Comparison of ENCODE assay signal across 8 cellular contexts in the genomic region with DNA sequence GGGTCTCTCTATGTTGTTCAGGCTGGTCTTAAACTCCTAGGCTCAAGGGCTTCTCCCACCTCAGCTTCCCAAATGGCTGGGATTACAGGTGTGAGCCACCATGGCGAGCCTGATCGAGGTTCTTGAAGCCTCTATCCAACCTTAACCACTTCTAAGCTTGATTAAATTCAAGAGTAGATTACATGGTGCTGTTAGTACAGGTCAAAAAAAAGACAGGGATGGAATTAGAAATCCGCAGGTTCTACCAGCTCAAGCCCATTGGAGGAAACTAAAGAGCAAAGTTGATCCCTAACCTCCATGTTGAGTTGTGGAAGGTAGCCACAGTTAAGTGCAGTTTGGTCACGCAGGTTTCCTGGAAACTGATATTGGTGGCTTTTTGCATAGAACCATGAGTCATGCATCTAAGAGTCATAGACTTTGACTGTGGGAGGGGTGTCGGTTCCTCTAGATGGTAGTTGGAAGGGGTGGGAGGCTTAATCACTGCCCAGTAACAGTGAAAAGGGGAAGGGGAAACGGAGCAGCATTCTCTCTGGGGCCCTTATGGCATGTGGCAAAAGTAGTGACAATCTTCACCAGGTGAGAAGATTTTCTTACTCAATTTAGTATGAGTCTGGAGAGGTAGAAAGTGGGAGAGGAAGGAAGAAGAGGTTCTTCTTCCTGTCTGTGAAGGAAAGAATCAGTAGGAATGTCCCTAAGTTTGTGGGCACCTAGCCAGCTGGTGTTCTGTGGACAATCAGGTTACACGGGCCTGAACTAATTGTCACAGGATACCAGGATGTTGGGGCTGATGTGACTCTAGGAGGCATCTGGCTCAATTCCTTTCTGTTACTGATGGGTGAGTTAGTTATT. TPM values are rescaled to one million over a fixed set of nuclear protein-coding genes. Genes with fewer than 3 reads are reported as not detected.
DNase-seq lines count a peak whose midpoint lies in the region; ATAC-seq and TF ChIP-seq lines count a peak whose summit lies in the region.

No MANE protein-coding gene starts in this region.

- no peaks in the 10 kb centered on the region for H3K9me2 ChIP-seq in Karpas-422 (replicated peaks; ENCODE audit: insufficient read depth, low read length)

- H3K4me1 ChIP-seq in CD4-positive, alpha-beta memory T cell (ENCODE audit: insufficient read depth, low read length), result peaks cover 91% of the 10 kb centered on the region
- peaks cover 66% of the 10 kb centered on the region for H3K4me1 ChIP-seq in Karpas-422 (ENCODE audit: low read length)
- H3K4me1 ChIP-seq in osteoblast (ENCODE audit: insufficient read depth, low read length), result no peaks in the 10 kb centered on the region

- no peak overlapping the region for H2AFZ ChIP-seq in Karpas-422 (ENCODE audit: low read length)
- H2AFZ ChIP-seq in osteoblast (ENCODE audit: low read length), result no peak overlapping the region

- intact Hi-C loops in CD4-positive, alpha-beta memory T cell (cut with micrococcal nuclease), result loop anchor here (2.0 to 10.0 kb wide), 4 partner anchors 17 to 543 kb away; partner anchors contain the start of gene RBM15

- H3K27me3 Mint-ChIP-seq in CD4-positive, alpha-beta memory T cell, result no peaks in the 10 kb centered on the region
- no peaks in the 10 kb centered on the region for H3K27me3 Mint-ChIP-seq in activated CD8-positive, alpha-beta T cell treated with anti-CD3 and anti-CD28 coated beads, Interleukin-2, amount 10 ng/mL, durations not matched to agents 7 days and 5 days (ENCODE audit: low read depth)

- no peaks in the 10 kb centered on the region for H3K36me3 ChIP-seq in CD4-positive, alpha-beta memory T cell (ENCODE audit: insufficient read depth, low read length)
- H3K36me3 ChIP-seq in Karpas-422 (ENCODE audit: insufficient read depth, low read length) (peaks cover 16% of the 10 kb centered on the region), osteoblast (ENCODE audit: insufficient read depth, low read length) (no peaks in the 10 kb centered on the region)

- POLR2A ChIA-PET in CD4-positive, alpha-beta memory T cell (lab: Charles Lee; ENCODE audit: partially characterized antibody), result interaction anchor here (0.5 to 2.8 kb wide), 8 partner anchors 8 to 206 kb away, joined by 3 to 13 read pairs (median 4); partner anchors contain the start of genes KCNA3 and LRIF1
- POLR2A ChIA-PET in activated CD8-positive, alpha-beta T cell treated with anti-CD3 and anti-CD28 coated beads, Interleukin-2, amount 10 ng/mL, durations not matched to agents 7 days and 5 days (lab: Charles Lee), result interaction anchor here (0.7 to 3.4 kb wide), 10 partner anchors 8 to 541 kb away, joined by 3 to 17 read pairs (median 6); partner anchors contain the start of genes LRIF1 and RBM15

- TF ChIP-seq CTCF in osteoblast (IDR thresholded peaks at IDR 0.05; ENCODE audit: extremely low read depth, low read depth, low read length), result no peak

- H3K79me2 ChIP-seq in Karpas-422 (ENCODE audit: low read length) (peaks cover 55% of the 10 kb centered on the region), osteoblast (ENCODE audit: insufficient read depth, low read length) (no peaks in the 10 kb centered on the region)

- peak overlapping the region; percentile 6 to 26 for H3K4me3 ChIP-seq in CD4-positive, alpha-beta memory T cell (ENCODE audit: low read length in 2 of 2)
- H3K4me3 ChIP-seq in Karpas-422 (ENCODE audit: low read length) (peak overlapping the region; percentile 26; the same call in 1 of the 2 replicates), osteoblast (ENCODE audit: insufficient read depth, low read length) (no peak overlapping the region)

- CTCF ChIA-PET in CD4-positive, alpha-beta memory T cell (lab: Charles Lee; ENCODE audit: partially characterized antibody), result interaction anchor here (0.9 to 2.4 kb wide), 3 partner anchors 11 to 96 kb away, joined by 3 to 8 read pairs (median 3); no protein-coding TSS in a partner anchor
- CTCF ChIA-PET in activated CD8-positive, alpha-beta T cell treated with anti-CD3 and anti-CD28 coated beads, Interleukin-2, amount 10 ng/mL, durations not matched to agents 7 days and 5 days (lab: Charles Lee), result interaction anchor here (0.9 to 2.0 kb wide), 4 partner anchors 11 to 112 kb away, joined by 3 to 8 read pairs (median 6); no protein-coding TSS in a partner anchor

- H3K36me3 Mint-ChIP-seq in CD4-positive, alpha-beta memory T cell, result peaks cover 45 to 59% of the 10 kb centered on the region in 2 donors
- H3K36me3 Mint-ChIP-seq in activated CD8-positive, alpha-beta T cell treated with anti-CD3 and anti-CD28 coated beads, Interleukin-2, amount 10 ng/mL, durations not matched to agents 7 days and 5 days (ENCODE audit: low read depth), result peaks cover 72% of the 10 kb centered on the region

- H3K27ac Mint-ChIP-seq in CD4-positive, alpha-beta memory T cell, result peak overlapping the region; percentile 92 to 99 (median 98)
- H3K27ac Mint-ChIP-seq in activated CD8-positive, alpha-beta T cell treated with anti-CD3 and anti-CD28 coated beads, Interleukin-2, amount 10 ng/mL, durations not matched to agents 7 days and 5 days, result peak overlapping the region; percentile 100

- H3K4me2 ChIP-seq in Karpas-422 (ENCODE audit: low read depth, low read length, poor library complexity, severe bottlenecking) (peak overlapping the region; percentile 30), osteoblast (ENCODE audit: insufficient read depth, low read length) (no peak overlapping the region)

- H3K9me3 Mint-ChIP-seq in CD4-positive, alpha-beta memory T cell, result peaks cover 0 to 2% (median 0%) of the 10 kb centered on the region in 8 donors
- no peaks in the 10 kb centered on the region for H3K9me3 Mint-ChIP-seq in activated CD8-positive, alpha-beta T cell treated with anti-CD3 and anti-CD28 coated beads, Interleukin-2, amount 10 ng/mL, durations not matched to agents 7 days and 5 days (ENCODE audit: insufficient read depth)

- peak; percentile 57 for ATAC-seq in GM21360 (IDR thresholded peaks at IDR 0.05; ENCODE audit: unreplicated experiment)
- peak; percentile 57 for ATAC-seq in activated CD8-positive, alpha-beta T cell treated with anti-CD3 and anti-CD28 coated beads, Interleukin-2, amount 10 ng/mL, durations not matched to agents 7 days and 5 days

- H4K20me1 ChIP-seq in Karpas-422 (ENCODE audit: insufficient read depth, low read depth, low read length) (peaks cover 16% of the 10 kb centered on the region), osteoblast (ENCODE audit: insufficient read depth, low read length) (no peaks in the 10 kb centered on the region)

- H3K27me3 ChIP-seq in CD4-positive, alpha-beta memory T cell (ENCODE audit: insufficient read depth, low read length), result no peaks in the 10 kb centered on the region
- H3K27me3 ChIP-seq in Karpas-422 (ENCODE audit: low read length) (no peaks in the 10 kb centered on the region), osteoblast (ENCODE audit: insufficient read depth, low read length) (no peaks in the 10 kb centered on the region)

- peak overlapping the region; percentile 75 to 91 (median 86) for H3K4me3 Mint-ChIP-seq in CD4-positive, alpha-beta memory T cell
- peak overlapping the region; percentile 79 for H3K4me3 Mint-ChIP-seq in activated CD8-positive, alpha-beta T cell treated with anti-CD3 and anti-CD28 coated beads, Interleukin-2, amount 10 ng/mL, durations not matched to agents 7 days and 5 days

- peak; percentile 43 to 88 (median 50) for DNase-seq in CD4-positive, alpha-beta memory T cell
- DNase-seq in Karpas-422 (peak; percentile 77), renal cortical epithelial cell (ENCODE audit: low read depth) (peak; percentile 7), AG08395 (ENCODE audit: low spot score) (no peak), osteoblast (ENCODE audit: insufficient read length, low spot score, missing footprints) (no peak), mucosa of gallbladder (ENCODE audit: low spot score) (no peak)
- peak; percentile 84 for DNase-seq in activated CD8-positive, alpha-beta T cell treated with anti-CD3 and anti-CD28 coated beads, Interleukin-2, amount 10 ng/mL, durations not matched to agents 7 days and 5 days

- H3K9me3 ChIP-seq in CD4-positive, alpha-beta memory T cell (ENCODE audit: control insufficient read depth in 1 of 2, low read length in 2 of 2), result no peaks in the 10 kb centered on the region
- H3K9me3 ChIP-seq in Karpas-422 (ENCODE audit: low read length), result no peaks in the 10 kb centered on the region
- no peaks in the 10 kb centered on the region for H3K9me3 ChIP-seq in osteoblast (ENCODE audit: low read depth, low read length)

- no peak overlapping the region for H3K9ac ChIP-seq in Karpas-422 (ENCODE audit: low read length)

- peaks cover 66 to 91% (median 78%) of the 10 kb centered on the region in 4 donors for H3K4me1 Mint-ChIP-seq in CD4-positive, alpha-beta memory T cell
- peaks cover 74% of the 10 kb centered on the region for H3K4me1 Mint-ChIP-seq in activated CD8-positive, alpha-beta T cell treated with anti-CD3 and anti-CD28 coated beads, Interleukin-2, amount 10 ng/mL, durations not matched to agents 7 days and 5 days (ENCODE audit: low read depth)

- peak overlapping the region; percentile 70 for H3K27ac ChIP-seq in CD4-positive, alpha-beta memory T cell (ENCODE audit: low read depth, low read length)
- H3K27ac ChIP-seq in Karpas-422 (ENCODE audit: low read length) (peak overlapping the region; percentile 44), osteoblast (ENCODE audit: low read depth, low read length) (no peak overlapping the region)

RNA-seq across cellular contexts. Expression of gene CD53, which starts 7.0 kb away (rescaled TPM):
- 100 to 1,000 TPM; 337 to 338 TPM for total RNA-seq in CD4-positive, alpha-beta memory T cell
- polyA plus RNA-seq in CD4-positive, alpha-beta memory T cell, result 1,000 to 10,000 TPM in 1 of 2 donors, 100 to 1,000 TPM in 1; 989 to 1,003 TPM
- 101 and 154 TPM in 2 replicates for total RNA-seq in Karpas-422 (2014; rRNA removed; shearing (Covaris generic); ENCODE audit: low replicate concordance)
- 100 to 1,000 TPM; 392 to 404 TPM for total RNA-seq in activated CD8-positive, alpha-beta T cell treated with anti-CD3 and anti-CD28 coated beads, Interleukin-2, amount 10 ng/mL, durations not matched to agents 7 days and 5 days
- not detected in 2 replicates for total RNA-seq in renal cortical epithelial cell
- 0.29 and 0.36 TPM in 2 replicates for total RNA-seq in osteoblast
- total RNA-seq in mucosa of gallbladder, result 39.4 TPM

Comparison
In these comparisons a context has a peak if more than half of its experiments do, and no peak if none do; other contexts are left out.
1. DNase-seq: peak in CD4-positive, alpha-beta memory T cell (5 of 5), Karpas-422 (single experiment), activated CD8-positive, alpha-beta T cell treated with anti-CD3 and anti-CD28 coated beads, Interleukin-2, amount 10 ng/mL, durations not matched to agents 7 days and 5 days (single experiment) and renal cortical epithelial cell (single experiment); none in AG08395 (single experiment), osteoblast (single experiment) and mucosa of gallbladder (single experiment).
2. RNA of gene CD53, which starts 7.0 kb away (total RNA-seq): 392 to 404 TPM in activated CD8-positive, alpha-beta T cell treated with anti-CD3 and anti-CD28 coated beads, Interleukin-2, amount 10 ng/mL, durations not matched to agents 7 days and 5 days, 337 to 338 TPM in CD4-positive, alpha-beta memory T cell, 101 to 154 TPM in Karpas-422 and 39.4 TPM in mucosa of gallbladder (single experiment); 0.29 to 0.36 TPM in osteoblast and not detected in renal cortical epithelial cell; every median in the first group is over 10 times any median in the second.